ENCODE assay signal across 8 cellular contexts in the genomic region with DNA sequence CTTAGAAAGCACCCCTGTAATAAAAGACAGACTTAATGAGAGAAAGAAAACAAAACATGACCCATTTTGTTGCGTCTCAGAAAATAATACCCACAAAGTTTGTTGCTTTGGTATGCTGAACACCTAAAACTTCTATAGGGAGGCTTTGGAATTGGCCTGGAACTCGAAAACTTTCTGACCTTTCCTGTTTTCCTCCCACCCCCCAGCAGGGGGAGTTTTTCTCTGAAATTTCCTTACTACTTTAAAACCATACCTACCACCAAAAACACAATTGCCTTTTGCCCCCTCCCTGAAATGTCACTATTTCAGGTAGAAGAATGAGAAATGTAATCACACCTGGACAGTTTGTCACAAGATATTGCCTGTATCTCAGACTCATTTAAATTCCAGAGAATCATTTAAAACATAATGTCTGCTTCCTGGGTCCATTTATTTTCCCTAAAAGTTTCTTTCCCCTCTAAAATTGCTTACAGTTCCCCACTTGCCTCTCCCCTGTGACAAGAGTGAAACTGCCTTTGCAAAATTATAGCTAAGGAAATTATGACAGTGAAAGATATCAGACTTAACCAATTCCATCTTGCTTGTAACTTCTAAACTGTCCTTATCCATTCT.
DNase-seq lines count a peak whose midpoint lies in the region; ATAC-seq and TF ChIP-seq lines count a peak whose summit lies in the region.

No MANE protein-coding gene starts in this region.

- no peak for TF ChIP-seq EP300 in upper lobe of left lung (IDR thresholded peaks at IDR 0.05)

- peak; percentile 71 for TF ChIP-seq CTCF in cardiac muscle cell (IDR thresholded peaks at IDR 0.05; ENCODE audit: low read depth, low read length)
- peak; percentile 69 for TF ChIP-seq CTCF in NB4 (IDR thresholded peaks at IDR 0.05; ENCODE audit: low read depth, low read length)
- peak; percentile 58 for TF ChIP-seq CTCF in epithelial cell of esophagus (IDR thresholded peaks at IDR 0.05; ENCODE audit: insufficient read depth, low read depth, low read length, missing control alignments)
- peak in 4 of 6 experiments; percentile 10 to 35 (median 22) for TF ChIP-seq CTCF in upper lobe of left lung (IDR thresholded peaks at IDR 0.05)

- intact Hi-C loops in Right ventricle myocardium superior (cut with DNase I) = no loop called here

- H3K27ac ChIP-seq in cardiac muscle cell (no peak overlapping the region), upper lobe of left lung (no peak overlapping the region)

- H3K36me3 ChIP-seq in cardiac muscle cell = no peaks in the 10 kb centered on the region
- H3K36me3 ChIP-seq in upper lobe of left lung = no peaks in the 10 kb centered on the region

- 60 to 72% methylated on average over 2 of the region's 2 CpGs for WGBS in upper lobe of left lung, 2 donors

- H3K27me3 ChIP-seq in cardiac muscle cell (no peaks in the 10 kb centered on the region), upper lobe of left lung (no peaks in the 10 kb centered on the region)

- no peak for TF ChIP-seq POLR2A in NB4 (IDR thresholded peaks at IDR 0.05; ENCODE audit: extremely low read depth, insufficient read length)
- TF ChIP-seq POLR2A in upper lobe of left lung (IDR thresholded peaks at IDR 0.05) = no peak

- H3K9me3 ChIP-seq in cardiac muscle cell (ENCODE audit: low read depth) (no peaks in the 10 kb centered on the region), upper lobe of left lung (no peaks in the 10 kb centered on the region)

- peak; percentile 33 to 34 for DNase-seq in cardiac muscle cell (ENCODE audit: low read depth in 1 of 2, low spot score in 1 of 2)
- DNase-seq in Right ventricle myocardium superior = no peak
- peak; percentile 26 for DNase-seq in NB4 (ENCODE audit: low read depth)
- peak; percentile 17 for DNase-seq in epithelial cell of esophagus (ENCODE audit: low read depth)
- DNase-seq in upper lobe of left lung = no peak
- no peak for DNase-seq in retina
- no peak for DNase-seq in NCI-H2081 treated with DMSO at 0.1 percent for 48 hours (lab: John Stamatoyannopoulos, UW)

- H3K4me1 ChIP-seq in cardiac muscle cell (ENCODE audit: low read depth) = no peaks in the 10 kb centered on the region
- H3K4me1 ChIP-seq in upper lobe of left lung = no peaks in the 10 kb centered on the region

- H3K4me3 ChIP-seq in cardiac muscle cell (no peak overlapping the region), NB4 (ENCODE audit: low read depth, low read length) (no peak overlapping the region), epithelial cell of esophagus (ENCODE audit: low read length) (no peak overlapping the region), upper lobe of left lung (no peak overlapping the region)

- ATAC-seq in Right ventricle myocardium superior (ENCODE audit: poor library complexity) = no peak
- ATAC-seq in upper lobe of left lung (ENCODE audit: low FRiP score in 2 of 2) = no peak
- no peak for ATAC-seq in GM19455 (IDR thresholded peaks at IDR 0.05; ENCODE audit: unreplicated experiment)

Comparison
In these comparisons a context has a peak if more than half of its experiments do, and no peak if none do; other contexts are left out.
1. DNase-seq: peak in cardiac muscle cell (2 of 2), NB4 (single experiment) and epithelial cell of esophagus (single experiment); none in Right ventricle myocardium superior (single experiment), upper lobe of left lung (0 of 2), retina (single experiment) and NCI-H2081 treated with DMSO at 0.1 percent for 48 hours (single experiment).
2. Peak in every context shown above with its lines, with median percentiles within 50 percentile points of each other: CTCF ChIP-seq.